15 cellular contexts compared by ENCODE assay signal in the genomic region with DNA sequence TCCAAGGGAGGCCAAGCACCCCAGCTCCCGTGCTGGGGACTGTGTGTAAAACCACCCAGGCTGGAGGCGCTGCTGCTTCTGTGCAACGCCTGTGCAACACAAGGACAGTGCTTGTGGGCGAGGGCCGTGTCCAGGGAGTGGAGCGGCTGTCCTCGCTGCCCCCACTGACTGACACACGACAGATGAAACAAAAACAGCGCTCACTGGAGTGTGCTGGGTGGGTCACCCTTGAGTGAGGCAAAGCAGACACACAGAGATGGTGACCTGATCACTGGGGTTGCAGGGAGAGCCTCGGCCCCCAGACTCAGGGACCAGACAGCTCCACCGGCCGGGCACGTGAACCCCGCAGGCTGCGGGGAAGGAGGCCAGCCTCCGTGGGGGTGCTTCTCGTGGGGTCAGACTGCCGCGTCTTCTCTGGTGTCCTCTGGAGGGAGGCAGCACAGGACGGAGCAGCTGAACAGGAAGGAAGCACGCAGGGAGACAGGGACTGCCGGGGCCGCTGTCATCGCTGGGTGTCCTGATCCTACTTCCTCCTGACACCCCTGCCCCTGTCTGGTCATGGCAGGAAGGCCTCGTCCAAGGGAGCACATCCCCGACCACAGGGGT.
DNase-seq lines count a peak whose midpoint lies in the region; ATAC-seq lines count a peak whose summit lies in the region.
"Had no signal": no experiment of that assay in that cellular context is flagged by ENCODE, and none has a peak within 500 bp of the region (broad histone marks: within the 10 kb centered on the region; RNA-seq: fewer than 3 reads in every experiment).

No MANE protein-coding gene starts in this region.

- ATAC-seq in GM18517 (IDR thresholded peaks at IDR 0.05; ENCODE audit: unreplicated experiment) (peak; percentile 23), HG02759 (IDR thresholded peaks at IDR 0.05; ENCODE audit: unreplicated experiment) (peak; percentile 16), HG03342 (IDR thresholded peaks at IDR 0.05; ENCODE audit: unreplicated experiment) (no peak)
- ATAC-seq: activated CD4-positive, CD25-positive, alpha-beta regulatory T cell treated with anti-CD3 and anti-CD28 coated beads, Interleukin-2, amount 50 U/mL, for 24 hours; activated T-cell treated with anti-CD3 and anti-CD28 coated beads, Interleukin-2, amount 50 U/mL, for 72 hours; left lobe of liver had no signal

- DNase-seq in Ammon's horn (ENCODE audit: low spot score): peak; percentile 77
- peak in 26 of 42 donors; percentile 9 to 53 (median 25) for DNase-seq in head of caudate nucleus
- no peak for DNase-seq in NCI-H2196 (lab: John Stamatoyannopoulos, UW; ENCODE audit: unreplicated experiment)
- no peak for DNase-seq in effector CD4-positive, alpha-beta T cell
- no peak for DNase-seq in NCI-H2227 (lab: John Stamatoyannopoulos, UW; ENCODE audit: unreplicated experiment)
- DNase-seq: activated T-cell treated with anti-CD3 and anti-CD28 coated beads, Interleukin-2, amount 50 U/mL, for 72 hours; CD4-positive, alpha-beta T cell; cerebellar nuclear complex; effector memory CD4-positive, alpha-beta T cell; glutamatergic neuron had no signal

- intact Hi-C loops in head of caudate nucleus (cut with DNase I): no loop called here

Comparison
In these comparisons a context has a peak if more than half of its experiments do, and no peak if none do; other contexts are left out.
1. DNase-seq: peak in Ammon's horn (single experiment) and head of caudate nucleus (26 of 42); none in NCI-H2196 (single experiment), effector CD4-positive, alpha-beta T cell (single experiment) and NCI-H2227 (single experiment).